In genomic region chr4:793109-793861, GRCh38 we compare ENCODE assay signal across 11 cellular contexts.
DNase-seq lines count a peak whose midpoint lies in the region; ATAC-seq and TF ChIP-seq lines count a peak whose summit lies in the region.
"Had no signal": no experiment of that assay in that cellular context is flagged by ENCODE, and none has a peak within 500 bp of the region (broad histone marks: within the 10 kb centered on the region; RNA-seq: fewer than 3 reads in every experiment).

No MANE protein-coding gene starts in this region.

- no peaks in the 10 kb centered on the region for H3K36me3 Mint-ChIP-seq in memory B cell

- H3K9me3 ChIP-seq in HEK293 (ENCODE audit: control insufficient read depth, insufficient read depth, low read depth, low read length): no peaks in the 10 kb centered on the region
- no peaks in the 10 kb centered on the region for H3K9me3 ChIP-seq in WERI-Rb-1 (ENCODE audit: severe bottlenecking)
- H3K9me3 ChIP-seq: right lobe of liver, tibial nerve had no signal

- CTCF ChIA-PET in HEK293 (lab: Yijun Ruan, JAX): interaction anchor here (0.6 to 0.7 kb wide), 3 partner anchors 16 to 632 kb away, joined by 3 read pairs; no protein-coding TSS in a partner anchor

- H3K36me3 ChIP-seq in HEK293 (ENCODE audit: control insufficient read depth in 2 of 2, insufficient read depth in 1 of 2, low read length in 2 of 2): no peaks in the 10 kb centered on the region
- peaks cover 55% of the 10 kb centered on the region for H3K36me3 ChIP-seq in WERI-Rb-1
- H3K36me3 ChIP-seq: right lobe of liver, tibial nerve had no signal

- no peaks in the 10 kb centered on the region for H3K9me3 Mint-ChIP-seq in memory B cell

- peaks cover 20% of the 10 kb centered on the region for H3K27me3 Mint-ChIP-seq in memory B cell

- H3K4me3 ChIP-seq in HEK293 (ENCODE audit: low read depth, low read length) (no peak overlapping the region), WERI-Rb-1 (ENCODE audit: low read depth, low read length) (no peak overlapping the region)
- H3K4me3 ChIP-seq: right lobe of liver had no signal

- H3K4me1 ChIP-seq in HEK293 (ENCODE audit: control insufficient read depth, insufficient read depth, low read length): no peaks in the 10 kb centered on the region

- peak overlapping the region; percentile 78 for H3K4me3 Mint-ChIP-seq in memory B cell

- H3K27me3 ChIP-seq in WERI-Rb-1 (ENCODE audit: insufficient read depth, low read depth, severe bottlenecking): no peaks in the 10 kb centered on the region
- H3K27me3 ChIP-seq: right lobe of liver had no signal

- peak; percentile 50 for DNase-seq in NCI-H345 (lab: John Stamatoyannopoulos, UW)
- no peak for DNase-seq in NCI-H345 treated with DMSO at 0.1 percent for 48 hours (lab: John Stamatoyannopoulos, UW; ENCODE audit: unreplicated experiment)
- DNase-seq in WERI-Rb-1: no peak
- peak in 1 of 2 donors; percentile 22 for DNase-seq in memory B cell (ENCODE audit: low spot score in 2 of 2)
- DNase-seq in pons (ENCODE audit: low spot score): no peak
- no peak for DNase-seq in foreskin melanocyte
- DNase-seq: NCI-H1436 had no signal

- TF ChIP-seq CTCF in HEK293 (tag by site-specific recombination; IDR thresholded peaks at IDR 0.05): no peak
- TF ChIP-seq CTCF in WERI-Rb-1 (IDR thresholded peaks at IDR 0.05; ENCODE audit: low read depth, low read length): no peak

- ATAC-seq in memory B cell (ENCODE audit: low read depth) (peak; percentile 1), HG02852 (IDR thresholded peaks at IDR 0.05; ENCODE audit: unreplicated experiment) (no peak)
- ATAC-seq: right lobe of liver had no signal

- H3K27ac ChIP-seq in HEK293 (ENCODE audit: extremely low read depth, low read depth, low read length) (no peak overlapping the region), WERI-Rb-1 (peak overlapping the region; percentile 72)
- H3K27ac ChIP-seq: right lobe of liver, tibial nerve had no signal

- H3K4me1 Mint-ChIP-seq in memory B cell: peaks cover 26% of the 10 kb centered on the region

- POLR2A ChIA-PET in HEK293 (lab: Yijun Ruan, JAX): no interaction called here

- H3K27ac Mint-ChIP-seq in memory B cell: peak overlapping the region; percentile 69

TF ChIP-seq in HEK293, 187 proteins besides CTCF, POLR2A, EP300 and RAD21:
- TF ChIP-seq ZNF701 (tag by site-specific recombination; IDR thresholded peaks at IDR 0.05) (no peak), ZNF623 (tag by site-specific recombination; IDR thresholded peaks at IDR 0.05) (no peak), ZNF600 (tag by site-specific recombination; IDR thresholded peaks at IDR 0.05) (no peak), REST (tag by site-specific recombination; IDR thresholded peaks at IDR 0.05) (no peak), HIC1 (tag by site-specific recombination; IDR thresholded peaks at IDR 0.05) (no peak), ZNF266 (tag by site-specific recombination; IDR thresholded peaks at IDR 0.05; ENCODE audit: low read depth) (no peak), ZNF341 (tag by site-specific recombination; IDR thresholded peaks at IDR 0.05; ENCODE audit: low read depth) (0 out of 2 replicates have a peak, but pooled peaks have one; percentile 23), GLIS1 (tag by site-specific recombination; IDR thresholded peaks at IDR 0.05) (no peak), GLI2 (tag by site-specific recombination; IDR thresholded peaks at IDR 0.05; ENCODE audit: borderline replicate concordance, low read depth) (no peak), ZIC2 (tag by site-specific recombination; IDR thresholded peaks at IDR 0.05) (peak; percentile 48; the same call in 1 of the 2 replicates), ZNF148 (tag by site-specific recombination; IDR thresholded peaks at IDR 0.05; ENCODE audit: borderline replicate concordance) (no peak), GLIS2 (tag by site-specific recombination; IDR thresholded peaks at IDR 0.05) (peak; percentile 31; the same call in 1 of the 2 replicates), HOXC10 (CRISPR knock-in tag; IDR thresholded peaks at IDR 0.05) (no peak), ZNF221 (tag by site-specific recombination; IDR thresholded peaks at IDR 0.05; ENCODE audit: borderline replicate concordance) (no peak), PATZ1 (tag by site-specific recombination; IDR thresholded peaks at IDR 0.05) (no peak), SP7 (tag by site-specific recombination; IDR thresholded peaks at IDR 0.05) (no peak)
